ENCODE assay signal across 9 cellular contexts in the genomic region with DNA sequence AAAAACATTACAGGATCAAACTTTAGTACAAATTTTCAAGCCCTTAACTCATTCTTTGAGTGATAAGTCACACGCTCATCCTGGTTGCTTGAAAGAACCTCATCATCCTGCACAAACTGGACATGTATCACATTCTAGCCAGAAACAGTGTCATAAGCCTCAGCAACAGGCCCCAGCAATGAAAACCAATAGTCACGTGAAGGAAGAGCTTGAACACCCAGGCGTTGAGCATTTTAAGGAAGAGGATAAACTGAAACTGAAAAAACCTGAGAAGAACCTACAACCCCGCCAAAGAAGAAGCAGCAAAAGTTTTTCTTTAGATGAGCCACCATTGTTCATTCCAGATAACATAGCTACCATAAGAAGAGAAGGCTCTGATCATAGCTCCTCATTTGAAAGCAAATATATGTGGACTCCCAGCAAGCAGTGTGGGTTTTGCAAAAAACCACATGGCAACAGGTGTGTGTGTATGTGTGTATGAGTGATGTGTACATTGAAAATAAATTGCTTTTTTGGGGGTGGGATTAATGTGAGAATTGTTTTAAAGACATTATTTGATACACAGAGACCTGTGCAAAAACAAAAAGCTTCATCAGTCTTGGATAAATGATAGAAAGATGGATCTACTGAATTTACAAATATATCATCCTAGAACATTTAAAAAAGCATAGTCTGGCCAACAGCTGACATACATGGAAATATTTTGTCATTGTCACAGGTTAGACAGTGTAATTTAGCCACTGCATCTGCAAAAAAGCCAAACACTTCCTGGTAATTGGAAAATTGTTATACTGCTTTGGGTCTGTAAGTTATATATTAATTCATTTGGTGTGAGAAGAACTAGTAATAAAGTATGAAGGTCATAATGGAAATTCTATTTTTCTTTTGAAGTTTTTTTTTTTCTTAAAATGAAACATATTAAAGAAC. TPM values are rescaled to one million over a fixed set of nuclear protein-coding genes. Genes with fewer than 3 reads are reported as not detected.
DNase-seq lines count a peak whose midpoint lies in the region; ATAC-seq and TF ChIP-seq lines count a peak whose summit lies in the region.
"Had no signal": no experiment of that assay in that cellular context is flagged by ENCODE, and none has a peak within 500 bp of the region (broad histone marks: within the 10 kb centered on the region; RNA-seq: fewer than 3 reads in every experiment).

No MANE protein-coding gene starts in this region.

- no peak overlapping the region for H3K4me3 ChIP-seq in CD4-positive, CD25-positive, alpha-beta regulatory T cell (ENCODE audit: low read depth, low read length)
- no peak overlapping the region for H3K4me3 ChIP-seq in CD8-positive, alpha-beta T cell (ENCODE audit: low read depth, low read length)
- H3K4me3 ChIP-seq in PC-3 (ENCODE audit: low read length) = no peak overlapping the region
- H3K4me3 ChIP-seq: BLaER1 treated with 17β-estradiol and CSF1 and Interleukin-3, amounts not matched to agents 10 nM and 100 nM had no signal

- H3K9me2 ChIP-seq in PC-3 (replicated peaks; ENCODE audit: low read length) = no peaks in the 10 kb centered on the region

- intact Hi-C loops in CD8-positive, alpha-beta T cell (cut with DNase I, micrococcal nuclease) = loop anchor here in 1 of 2 experiments (10.0 kb wide), 1 partner anchor 51 kb away; a partner anchor contains a TSS
- intact Hi-C loops in PC-3 (cut with micrococcal nuclease) = loop anchor here (5.0 kb wide), 1 partner anchor 77 kb away; no protein-coding TSS in a partner anchor

- no peak for TF ChIP-seq CTCF in CD8-positive, alpha-beta T cell (IDR thresholded peaks at IDR 0.05)
- no peak for TF ChIP-seq CTCF in PC-3 (conservative IDR thresholded peaks at IDR 0.05; ENCODE audit: low read depth, low read length)

- H3K4me1 Mint-ChIP-seq in CD4-positive, CD25-positive, alpha-beta regulatory T cell = peaks cover 37 to 52% (median 50%) of the 10 kb centered on the region in 4 donors
- peaks cover 6% of the 10 kb centered on the region for H3K4me1 Mint-ChIP-seq in activated CD8-positive, alpha-beta T cell treated with anti-CD3 and anti-CD28 coated beads, Interleukin-2, amount 10 ng/mL, durations not matched to agents 7 days and 5 days (ENCODE audit: low read depth)
- peaks cover 48% of the 10 kb centered on the region for H3K4me1 Mint-ChIP-seq in CD8-positive, alpha-beta T cell (ENCODE audit: low read depth)

- CTCF ChIA-PET in activated CD8-positive, alpha-beta T cell treated with anti-CD3 and anti-CD28 coated beads, Interleukin-2, amount 10 ng/mL, durations not matched to agents 7 days and 5 days (lab: Charles Lee) = interaction anchor here (1.2 to 1.6 kb wide), 4 partner anchors 36 to 87 kb away, joined by 3 to 4 read pairs (median 3); a partner anchor contains a TSS
- CTCF ChIA-PET in CD8-positive, alpha-beta T cell (lab: Charles Lee) = interaction anchor here (0.7 to 1.4 kb wide), 3 partner anchors 50 to 87 kb away, joined by 3 read pairs; a partner anchor contains a TSS
- CTCF ChIA-PET in PC-3 (lab: Charles Lee) = no interaction called here

- H3K27ac ChIP-seq in CD4-positive, CD25-positive, alpha-beta regulatory T cell (ENCODE audit: insufficient read depth, low read length, poor library complexity, severe bottlenecking) = no peak overlapping the region
- H3K27ac ChIP-seq in CD8-positive, alpha-beta T cell (ENCODE audit: low read depth, low read length) = no peak overlapping the region
- no peak overlapping the region for H3K27ac ChIP-seq in PC-3 (ENCODE audit: low read length)
- H3K27ac ChIP-seq: BLaER1 treated with 17β-estradiol and CSF1 and Interleukin-3, amounts not matched to agents 10 nM and 100 nM had no signal

- peak overlapping the region in 1 of 4 donors; percentile 4 for H3K4me3 Mint-ChIP-seq in CD4-positive, CD25-positive, alpha-beta regulatory T cell
- no peak overlapping the region for H3K4me3 Mint-ChIP-seq in activated CD8-positive, alpha-beta T cell treated with anti-CD3 and anti-CD28 coated beads, Interleukin-2, amount 10 ng/mL, durations not matched to agents 7 days and 5 days
- H3K4me3 Mint-ChIP-seq in CD8-positive, alpha-beta T cell = no peak overlapping the region

- H3K36me3 ChIP-seq in CD4-positive, CD25-positive, alpha-beta regulatory T cell (ENCODE audit: control insufficient read depth, insufficient read depth, low read length) = peaks cover 36% of the 10 kb centered on the region
- H3K36me3 ChIP-seq in CD8-positive, alpha-beta T cell (ENCODE audit: insufficient read depth, low read length) = peaks cover 7% of the 10 kb centered on the region
- no peaks in the 10 kb centered on the region for H3K36me3 ChIP-seq in PC-3 (ENCODE audit: low read depth, low read length)

- DNase-seq in CD4-positive, CD25-positive, alpha-beta regulatory T cell = peak in 1 of 3 donors; percentile 6
- no peak for DNase-seq in activated CD8-positive, alpha-beta T cell treated with anti-CD3 and anti-CD28 coated beads, Interleukin-2, amount 10 ng/mL, durations not matched to agents 7 days and 5 days
- DNase-seq in CD8-positive, alpha-beta T cell = no peak
- no peak for DNase-seq in COLO829 (ENCODE audit: low spot score)
- DNase-seq in AG08396 (ENCODE audit: low spot score) = no peak
- DNase-seq in PC-3 = no peak

- H3K27ac Mint-ChIP-seq in CD4-positive, CD25-positive, alpha-beta regulatory T cell = peak overlapping the region; percentile 10 to 94 (median 57)
- peak overlapping the region; percentile 5 for H3K27ac Mint-ChIP-seq in activated CD8-positive, alpha-beta T cell treated with anti-CD3 and anti-CD28 coated beads, Interleukin-2, amount 10 ng/mL, durations not matched to agents 7 days and 5 days
- H3K27ac Mint-ChIP-seq in CD8-positive, alpha-beta T cell = no peak overlapping the region

- no peaks in the 10 kb centered on the region for H3K9me3 ChIP-seq in CD4-positive, CD25-positive, alpha-beta regulatory T cell (ENCODE audit: control insufficient read depth in 2 of 2, low read length in 2 of 2)
- H3K9me3 ChIP-seq in CD8-positive, alpha-beta T cell (ENCODE audit: low read length) = no peaks in the 10 kb centered on the region
- H3K9me3 ChIP-seq in PC-3 (ENCODE audit: low read length) = no peaks in the 10 kb centered on the region

- H3K27me3 Mint-ChIP-seq in CD4-positive, CD25-positive, alpha-beta regulatory T cell = no peaks in the 10 kb centered on the region
- no peaks in the 10 kb centered on the region for H3K27me3 Mint-ChIP-seq in activated CD8-positive, alpha-beta T cell treated with anti-CD3 and anti-CD28 coated beads, Interleukin-2, amount 10 ng/mL, durations not matched to agents 7 days and 5 days (ENCODE audit: low read depth)
- H3K27me3 Mint-ChIP-seq in CD8-positive, alpha-beta T cell (ENCODE audit: low read depth) = no peaks in the 10 kb centered on the region

- no peaks in the 10 kb centered on the region for H3K27me3 ChIP-seq in CD4-positive, CD25-positive, alpha-beta regulatory T cell (ENCODE audit: control insufficient read depth, insufficient read depth, low read length)
- H3K27me3 ChIP-seq in CD8-positive, alpha-beta T cell (ENCODE audit: insufficient read depth, low read length) = no peaks in the 10 kb centered on the region
- no peaks in the 10 kb centered on the region for H3K27me3 ChIP-seq in PC-3 (ENCODE audit: low read length)
- H3K27me3 ChIP-seq: BLaER1 treated with 17β-estradiol and CSF1 and Interleukin-3, amounts not matched to agents 10 nM and 100 nM had no signal

- no peak overlapping the region for H2AFZ ChIP-seq in PC-3 (ENCODE audit: low read length)

- H3F3A ChIP-seq in PC-3 (ENCODE audit: low read length, unreplicated experiment) = no peaks in the 10 kb centered on the region

- peaks cover 37% of the 10 kb centered on the region for H3K36me3 Mint-ChIP-seq in CD4-positive, CD25-positive, alpha-beta regulatory T cell
- peaks cover 42% of the 10 kb centered on the region for H3K36me3 Mint-ChIP-seq in activated CD8-positive, alpha-beta T cell treated with anti-CD3 and anti-CD28 coated beads, Interleukin-2, amount 10 ng/mL, durations not matched to agents 7 days and 5 days (ENCODE audit: low read depth)
- peaks cover 58% of the 10 kb centered on the region for H3K36me3 Mint-ChIP-seq in CD8-positive, alpha-beta T cell

- POLR2A ChIA-PET in activated CD8-positive, alpha-beta T cell treated with anti-CD3 and anti-CD28 coated beads, Interleukin-2, amount 10 ng/mL, durations not matched to agents 7 days and 5 days (lab: Charles Lee) = no interaction called here
- POLR2A ChIA-PET in CD8-positive, alpha-beta T cell (lab: Charles Lee) = no interaction called here
- POLR2A ChIA-PET in PC-3 (lab: Charles Lee; ENCODE audit: unreplicated experiment) = interaction anchor here (0.6 kb wide), 1 partner anchor 18 kb away, joined by 4 read pairs; no protein-coding TSS in a partner anchor

- peaks cover 4% of the 10 kb centered on the region for H3K79me2 ChIP-seq in PC-3 (ENCODE audit: low read length)

- no TSS peak for BruUV-seq in PC-3 (replicated peaks; lab: Mats Ljungman, UMichigan)

- peaks cover 4% of the 10 kb centered on the region for H3K4me1 ChIP-seq in CD4-positive, CD25-positive, alpha-beta regulatory T cell (ENCODE audit: control insufficient read depth, insufficient read depth, low read length, poor library complexity, severe bottlenecking)
- peaks cover 5% of the 10 kb centered on the region for H3K4me1 ChIP-seq in CD8-positive, alpha-beta T cell (ENCODE audit: insufficient read depth, low read length)
- no peaks in the 10 kb centered on the region for H3K4me1 ChIP-seq in PC-3 (ENCODE audit: insufficient read depth, low read length)

- no peak for ATAC-seq in CD4-positive, CD25-positive, alpha-beta regulatory T cell (ENCODE audit: low read depth in 2 of 2)
- peak; percentile 88 for ATAC-seq in GM19372 (IDR thresholded peaks at IDR 0.05; ENCODE audit: low read depth, unreplicated experiment)
- peak; percentile 69 for ATAC-seq in HG03097 (IDR thresholded peaks at IDR 0.05; ENCODE audit: low FRiP score, unreplicated experiment)
- no peak for ATAC-seq in activated CD8-positive, alpha-beta T cell treated with anti-CD3 and anti-CD28 coated beads, Interleukin-2, amount 10 ng/mL, durations not matched to agents 7 days and 5 days
- ATAC-seq in CD8-positive, alpha-beta T cell = no peak
- no peak for ATAC-seq in PC-3

- H3K4me2 ChIP-seq in PC-3 (ENCODE audit: low read length) = no peak overlapping the region
- H3K4me2 ChIP-seq: BLaER1 treated with 17β-estradiol and CSF1 and Interleukin-3, amounts not matched to agents 10 nM and 100 nM had no signal

- H3K9me3 Mint-ChIP-seq in CD4-positive, CD25-positive, alpha-beta regulatory T cell = no peaks in the 10 kb centered on the region
- no peaks in the 10 kb centered on the region for H3K9me3 Mint-ChIP-seq in activated CD8-positive, alpha-beta T cell treated with anti-CD3 and anti-CD28 coated beads, Interleukin-2, amount 10 ng/mL, durations not matched to agents 7 days and 5 days (ENCODE audit: insufficient read depth)
- no peaks in the 10 kb centered on the region for H3K9me3 Mint-ChIP-seq in CD8-positive, alpha-beta T cell

- H3K9ac ChIP-seq in PC-3 (ENCODE audit: low read length) = no peak overlapping the region
- H3K9ac ChIP-seq: BLaER1 treated with 17β-estradiol and CSF1 and Interleukin-3, amounts not matched to agents 10 nM and 100 nM had no signal

- 0 out of 2 replicates have a peak, but pooled peaks cover 5% of the 10 kb centered on the region for H4K20me1 ChIP-seq in PC-3 (ENCODE audit: low read length)

RNA-seq across cellular contexts. Expression of a gene that starts 50.1 kb away (rescaled TPM):
- total RNA-seq in CD4-positive, CD25-positive, alpha-beta regulatory T cell = 103 TPM
- polyA plus RNA-seq in CD4-positive, CD25-positive, alpha-beta regulatory T cell = 10 to 100 TPM; 19.4 to 30.1 (median 21.2) TPM
- 10 to 100 TPM; 39.3 to 40.2 TPM for total RNA-seq in activated CD8-positive, alpha-beta T cell treated with anti-CD3 and anti-CD28 coated beads, Interleukin-2, amount 10 ng/mL, durations not matched to agents 7 days and 5 days
- total RNA-seq in CD8-positive, alpha-beta T cell = 100 to 1,000 TPM; 123 to 126 TPM
- total RNA-seq in PC-3 (2014; rRNA removed) = 17.9 and 21.8 TPM in 2 replicates

Comparison
In these comparisons a context has a peak if more than half of its experiments do, and no peak if none do; other contexts are left out.
1. ATAC-seq: peak in GM19372 (single experiment) and HG03097 (single experiment); none in CD4-positive, CD25-positive, alpha-beta regulatory T cell (0 of 2), activated CD8-positive, alpha-beta T cell treated with anti-CD3 and anti-CD28 coated beads, Interleukin-2, amount 10 ng/mL, durations not matched to agents 7 days and 5 days (single experiment), CD8-positive, alpha-beta T cell (single experiment) and PC-3 (single experiment).